ENCODE assay signal across 8 cellular contexts in the genomic region with DNA sequence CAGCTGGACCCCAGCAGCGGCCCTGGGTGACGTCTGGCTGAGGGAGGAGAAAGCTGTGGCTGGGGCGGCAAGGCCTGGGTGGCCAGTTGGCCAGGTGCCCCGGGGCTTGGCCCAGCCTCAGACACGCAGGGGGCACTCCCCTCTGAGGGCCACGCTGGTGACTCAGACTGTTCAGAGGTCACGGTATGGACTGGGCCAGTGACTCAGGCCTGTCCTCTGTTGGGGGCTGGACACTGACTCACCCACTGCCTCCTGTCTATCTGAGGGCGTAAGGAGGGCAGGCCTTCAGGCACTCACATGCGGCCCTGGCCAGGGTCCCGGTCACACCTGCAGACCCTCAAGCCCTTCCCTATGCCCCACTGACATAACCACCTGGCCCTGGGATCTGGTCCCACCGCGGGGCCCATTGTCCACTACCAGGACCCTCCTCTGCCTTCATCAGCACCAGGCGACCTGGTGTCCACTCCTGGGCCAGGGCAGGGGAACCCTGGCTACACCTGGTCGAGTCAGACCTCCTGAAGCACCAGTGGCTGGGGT. TPM values are rescaled to one million over a fixed set of nuclear protein-coding genes. Genes with fewer than 3 reads are reported as not detected.
DNase-seq lines count a peak whose midpoint lies in the region; ATAC-seq and TF ChIP-seq lines count a peak whose summit lies in the region.

No MANE protein-coding gene starts in this region.

- TF ChIP-seq POLR2A in GM18505 (IDR thresholded peaks at IDR 0.05; ENCODE audit: borderline replicate concordance, extremely low read depth, insufficient read depth, insufficient read length) = no peak

- no peak for ATAC-seq in GM18505 (IDR thresholded peaks at IDR 0.05; ENCODE audit: unreplicated experiment)

- TF ChIP-seq CTCF in fibroblast of villous mesenchyme (IDR thresholded peaks at IDR 0.05; ENCODE audit: insufficient read depth, low read depth, low read length) (no peak), retinal pigment epithelial cell (conservative IDR thresholded peaks at IDR 0.05; ENCODE audit: low read depth, low read length) (no peak)

- DNase-seq in GM04504 (ENCODE audit: low read depth) = peak; percentile 94
- DNase-seq in RKO (ENCODE audit: low spot score) = peak; percentile 71
- peak; percentile 81 for DNase-seq in fibroblast of villous mesenchyme (ENCODE audit: low read depth)
- peak; percentile 48 for DNase-seq in retinal pigment epithelial cell (ENCODE audit: low read depth)
- DNase-seq in DMS 273 (lab: John Stamatoyannopoulos, UW; ENCODE audit: unreplicated experiment) = no peak
- DNase-seq in stimulated activated naive CD4-positive, alpha-beta T cell treated with Interleukin-2 at 50 U/mL for 16 hours (lab: John Stamatoyannopoulos, UW) = no peak
- DNase-seq in Ammon's horn (ENCODE audit: low spot score) = no peak

- no peak overlapping the region for H3K4me3 ChIP-seq in fibroblast of villous mesenchyme (ENCODE audit: low read depth, low read length)
- no peak overlapping the region for H3K4me3 ChIP-seq in retinal pigment epithelial cell (ENCODE audit: low read length)

RNA-seq across cellular contexts. Expression of a gene that starts 3.7 kb away (rescaled TPM):
- not detected in 2 replicates for total RNA-seq in fibroblast of villous mesenchyme

Comparison
In these comparisons a context has a peak if more than half of its experiments do, and no peak if none do; other contexts are left out.
1. DNase-seq: peak in GM04504 (single experiment), RKO (single experiment), fibroblast of villous mesenchyme (single experiment) and retinal pigment epithelial cell (single experiment); none in DMS 273 (single experiment), stimulated activated naive CD4-positive, alpha-beta T cell treated with Interleukin-2 at 50 U/mL for 16 hours (single experiment) and Ammon's horn (single experiment).